ENCODE assay signal across 1 cellular context in the genomic region with DNA sequence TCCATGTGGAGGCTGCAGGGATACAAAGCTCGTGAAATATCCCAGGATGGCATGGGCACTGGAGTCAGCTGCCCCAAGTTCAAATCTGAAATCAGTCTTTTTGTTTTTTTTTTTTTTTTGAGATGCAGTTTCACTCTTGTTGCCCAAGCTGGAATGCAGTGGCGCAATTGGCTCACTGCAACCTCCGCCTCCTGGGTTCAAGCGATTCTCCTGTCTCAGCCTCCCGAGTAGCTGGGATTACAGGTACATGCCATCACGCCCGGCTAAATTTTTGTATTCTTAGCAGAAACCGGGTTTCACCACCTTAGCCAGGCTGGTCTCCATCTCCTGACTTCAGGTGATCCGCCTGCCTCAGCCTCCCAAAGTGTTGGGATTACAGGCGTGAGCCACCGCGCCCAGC. TPM values are rescaled to one million over a fixed set of nuclear protein-coding genes. Genes with fewer than 3 reads are reported as not detected.
"Had no signal": no experiment of that assay in that cellular context is flagged by ENCODE, and none has a peak within 500 bp of the region (broad histone marks: within the 10 kb centered on the region; RNA-seq: fewer than 3 reads in every experiment).

No MANE protein-coding gene starts in this region.

RNA-seq across cellular contexts. Expression of a gene that starts 3.0 kb away (rescaled TPM):
- total RNA-seq: ascending aorta had no signal
